9 cellular contexts compared by ENCODE assay signal in the genomic region with DNA sequence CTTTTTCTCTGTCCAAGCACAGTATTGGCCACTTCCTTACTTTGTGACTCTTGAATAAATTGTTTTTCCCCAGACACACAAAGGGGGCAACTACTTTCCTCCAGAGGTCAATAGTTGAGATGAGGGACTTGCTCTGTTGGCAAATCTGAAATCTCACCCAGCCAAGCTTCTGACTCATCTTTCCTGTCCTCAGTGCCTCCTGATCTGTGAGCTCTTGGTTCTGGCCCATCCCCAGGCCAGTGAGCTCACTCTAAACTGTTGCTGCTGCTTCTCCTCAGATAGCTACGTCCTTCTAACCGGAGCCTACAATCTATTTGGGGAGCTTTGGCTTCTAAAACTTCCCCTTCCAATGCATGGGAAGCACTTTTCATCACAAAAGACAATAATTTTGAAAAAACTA. TPM values are rescaled to one million over a fixed set of nuclear protein-coding genes. Genes with fewer than 3 reads are reported as not detected.
DNase-seq lines count a peak whose midpoint lies in the region; ATAC-seq, FAIRE-seq and TF ChIP-seq lines count a peak whose summit lies in the region.
"Had no signal": no experiment of that assay in that cellular context is flagged by ENCODE, and none has a peak within 500 bp of the region (broad histone marks: within the 10 kb centered on the region; RNA-seq: fewer than 3 reads in every experiment).

No MANE protein-coding gene starts in this region.

- TF ChIP-seq CTCF in AG09319 (IDR thresholded peaks at IDR 0.05; ENCODE audit: low read depth, low read length), result no peak
- TF ChIP-seq CTCF in WTC11 (IDR thresholded peaks at IDR 0.05), result no peak
- TF ChIP-seq CTCF in prostate gland (IDR thresholded peaks at IDR 0.05), result no peak

- peaks cover 10% of the 10 kb centered on the region for H3K9me3 Mint-ChIP-seq in WTC11

- no peaks in the 10 kb centered on the region for H3K27me3 ChIP-seq in MG63
- no peaks in the 10 kb centered on the region for H3K27me3 ChIP-seq in prostate gland (replicated peaks; ENCODE audit: insufficient read depth)
- H3K27me3 ChIP-seq: neutrophil had no signal

- CTCF ChIA-PET in WTC11 (lab: Charles Lee), result interaction anchor here (0.6 to 1.0 kb wide), 2 partner anchors 9 to 74 kb away, joined by 3 to 4 read pairs; no protein-coding TSS in a partner anchor

- 59% methylated on average over 2 of the region's 2 CpGs for WGBS in prostate gland

- ATAC-seq in WTC11, result no peak
- no peak for ATAC-seq in GM19395 (IDR thresholded peaks at IDR 0.05; ENCODE audit: unreplicated experiment)

- H3K27me3 Mint-ChIP-seq in WTC11 (ENCODE audit: low read depth), result no peaks in the 10 kb centered on the region

- 0 out of 2 replicates have a peak, but pooled peaks cover 2% of the 10 kb centered on the region for H3K9me3 ChIP-seq in MG63
- no peaks in the 10 kb centered on the region for H3K9me3 ChIP-seq in prostate gland
- H3K9me3 ChIP-seq: neutrophil had no signal

- FAIRE-seq in GM19239 (lab: Jason Lieb, UNC), result no peak

- TF ChIP-seq POLR2A in prostate gland (IDR thresholded peaks at IDR 0.05), result no peak

- H3K4me1 ChIP-seq in prostate gland (replicated peaks), result no peaks in the 10 kb centered on the region

- H3K4me3 ChIP-seq in MG63, result no peak overlapping the region
- H3K4me3 ChIP-seq in prostate gland, result no peak overlapping the region

- no peak overlapping the region for H3K4me3 Mint-ChIP-seq in WTC11

- POLR2A ChIA-PET in WTC11 (lab: Charles Lee), result no interaction called here

- intact Hi-C loops in prostate gland (cut with DNase I), result no loop called here

- no peaks in the 10 kb centered on the region for H3K36me3 Mint-ChIP-seq in WTC11

- H3K27ac ChIP-seq in prostate gland, result no peak overlapping the region
- H3K27ac ChIP-seq: neutrophil had no signal

- no peak overlapping the region for H3K27ac Mint-ChIP-seq in WTC11

- no peaks in the 10 kb centered on the region for H3K4me1 Mint-ChIP-seq in WTC11

- DNase-seq in AG09319 (ENCODE audit: extremely low read depth, low read depth) (peak; percentile 48), MG63 (peak; percentile 98), dermis microvascular lymphatic vessel endothelial cell (ENCODE audit: low read depth in 2 of 2) (peak; percentile 61 to 89), lung microvascular endothelial cell (ENCODE audit: low read depth in 2 of 2) (peak; percentile 84 to 95), WTC11 (ENCODE audit: low spot score) (no peak), prostate gland (ENCODE audit: low spot score) (no peak), GM19239 (ENCODE audit: insufficient read length, low spot score) (no peak)

- H3K36me3 ChIP-seq in MG63 (no peaks in the 10 kb centered on the region), prostate gland (no peaks in the 10 kb centered on the region)
- H3K36me3 ChIP-seq: neutrophil had no signal

TF ChIP-seq in WTC11, 78 proteins besides CTCF, POLR2A, EP300 and RAD21 (continues in another document):
- TF ChIP-seq, protein P1, sequence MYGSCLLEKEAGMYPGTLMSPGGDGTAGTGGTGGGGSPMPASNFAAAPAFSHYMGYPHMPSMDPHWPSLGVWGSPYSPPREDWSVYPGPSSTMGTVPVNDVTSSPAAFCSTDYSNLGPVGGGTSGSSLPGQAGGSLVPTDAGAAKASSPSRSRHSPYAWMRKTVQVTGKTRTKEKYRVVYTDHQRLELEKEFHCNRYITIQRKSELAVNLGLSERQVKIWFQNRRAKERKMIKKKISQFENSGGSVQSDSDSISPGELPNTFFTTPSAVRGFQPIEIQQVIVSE (CRISPR knock-in tag; IDR thresholded peaks at IDR 0.05; ENCODE audit: borderline replicate concordance), result no peak
- no peak for TF ChIP-seq FOXJ3 (CRISPR knock-in tag; IDR thresholded peaks at IDR 0.05; ENCODE audit: borderline replicate concordance)
- TF ChIP-seq, protein P2, sequence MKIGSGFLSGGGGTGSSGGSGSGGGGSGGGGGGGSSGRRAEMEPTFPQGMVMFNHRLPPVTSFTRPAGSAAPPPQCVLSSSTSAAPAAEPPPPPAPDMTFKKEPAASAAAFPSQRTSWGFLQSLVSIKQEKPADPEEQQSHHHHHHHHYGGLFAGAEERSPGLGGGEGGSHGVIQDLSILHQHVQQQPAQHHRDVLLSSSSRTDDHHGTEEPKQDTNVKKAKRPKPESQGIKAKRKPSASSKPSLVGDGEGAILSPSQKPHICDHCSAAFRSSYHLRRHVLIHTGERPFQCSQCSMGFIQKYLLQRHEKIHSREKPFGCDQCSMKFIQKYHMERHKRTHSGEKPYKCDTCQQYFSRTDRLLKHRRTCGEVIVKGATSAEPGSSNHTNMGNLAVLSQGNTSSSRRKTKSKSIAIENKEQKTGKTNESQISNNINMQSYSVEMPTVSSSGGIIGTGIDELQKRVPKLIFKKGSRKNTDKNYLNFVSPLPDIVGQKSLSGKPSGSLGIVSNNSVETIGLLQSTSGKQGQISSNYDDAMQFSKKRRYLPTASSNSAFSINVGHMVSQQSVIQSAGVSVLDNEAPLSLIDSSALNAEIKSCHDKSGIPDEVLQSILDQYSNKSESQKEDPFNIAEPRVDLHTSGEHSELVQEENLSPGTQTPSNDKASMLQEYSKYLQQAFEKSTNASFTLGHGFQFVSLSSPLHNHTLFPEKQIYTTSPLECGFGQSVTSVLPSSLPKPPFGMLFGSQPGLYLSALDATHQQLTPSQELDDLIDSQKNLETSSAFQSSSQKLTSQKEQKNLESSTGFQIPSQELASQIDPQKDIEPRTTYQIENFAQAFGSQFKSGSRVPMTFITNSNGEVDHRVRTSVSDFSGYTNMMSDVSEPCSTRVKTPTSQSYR (CRISPR knock-in tag; IDR thresholded peaks at IDR 0.05), result no peak
- no peak for TF ChIP-seq OVOL2 (CRISPR knock-in tag; IDR thresholded peaks at IDR 0.05; ENCODE audit: borderline replicate concordance)
- TF ChIP-seq FOXK1 (CRISPR knock-in tag; IDR thresholded peaks at IDR 0.05), result no peak
- no peak for TF ChIP-seq ELF4 (CRISPR knock-in tag; IDR thresholded peaks at IDR 0.05; ENCODE audit: low read depth)
- no peak for TF ChIP-seq ZNF396 (CRISPR knock-in tag; IDR thresholded peaks at IDR 0.05; ENCODE audit: borderline replicate concordance)
- no peak for TF ChIP-seq ETV6 (CRISPR knock-in tag; IDR thresholded peaks at IDR 0.05)
- no peak for TF ChIP-seq ZNF138 (CRISPR knock-in tag; conservative IDR thresholded peaks at IDR 0.05)
- no peak for TF ChIP-seq ZNF219 (CRISPR knock-in tag; IDR thresholded peaks at IDR 0.05; ENCODE audit: borderline replicate concordance)
- TF ChIP-seq ZNF671 (CRISPR knock-in tag; IDR thresholded peaks at IDR 0.05), result no peak
- TF ChIP-seq, protein P3, sequence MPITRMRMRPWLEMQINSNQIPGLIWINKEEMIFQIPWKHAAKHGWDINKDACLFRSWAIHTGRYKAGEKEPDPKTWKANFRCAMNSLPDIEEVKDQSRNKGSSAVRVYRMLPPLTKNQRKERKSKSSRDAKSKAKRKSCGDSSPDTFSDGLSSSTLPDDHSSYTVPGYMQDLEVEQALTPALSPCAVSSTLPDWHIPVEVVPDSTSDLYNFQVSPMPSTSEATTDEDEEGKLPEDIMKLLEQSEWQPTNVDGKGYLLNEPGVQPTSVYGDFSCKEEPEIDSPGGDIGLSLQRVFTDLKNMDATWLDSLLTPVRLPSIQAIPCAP (CRISPR knock-in tag; IDR thresholded peaks at IDR 0.05), result no peak
- no peak for TF ChIP-seq GRHL2 (CRISPR knock-in tag; IDR thresholded peaks at IDR 0.05; ENCODE audit: insufficient replicate concordance, severe bottlenecking)
- no peak for TF ChIP-seq KAT7 (CRISPR knock-in tag; IDR thresholded peaks at IDR 0.05; ENCODE audit: borderline replicate concordance)
- no peak for TF ChIP-seq ZNF263 (CRISPR knock-in tag; IDR thresholded peaks at IDR 0.05; ENCODE audit: low read depth)
- no peak for TF ChIP-seq STAT6 (CRISPR knock-in tag; conservative IDR thresholded peaks at IDR 0.05; ENCODE audit: low read depth)
- no peak for TF ChIP-seq MXD4 (CRISPR knock-in tag; IDR thresholded peaks at IDR 0.05; ENCODE audit: borderline replicate concordance)
- no peak for TF ChIP-seq NFYB (CRISPR knock-in tag; conservative IDR thresholded peaks at IDR 0.05; ENCODE audit: low read depth)
- TF ChIP-seq, protein P4, sequence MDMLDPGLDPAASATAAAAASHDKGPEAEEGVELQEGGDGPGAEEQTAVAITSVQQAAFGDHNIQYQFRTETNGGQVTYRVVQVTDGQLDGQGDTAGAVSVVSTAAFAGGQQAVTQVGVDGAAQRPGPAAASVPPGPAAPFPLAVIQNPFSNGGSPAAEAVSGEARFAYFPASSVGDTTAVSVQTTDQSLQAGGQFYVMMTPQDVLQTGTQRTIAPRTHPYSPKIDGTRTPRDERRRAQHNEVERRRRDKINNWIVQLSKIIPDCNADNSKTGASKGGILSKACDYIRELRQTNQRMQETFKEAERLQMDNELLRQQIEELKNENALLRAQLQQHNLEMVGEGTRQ (CRISPR knock-in tag; IDR thresholded peaks at IDR 0.05), result no peak

RNA-seq across cellular contexts. Expression of gene NMD3, which starts 50.0 kb away (rescaled TPM):
- total RNA-seq in MG63 (2014; rRNA removed; shearing (Covaris generic); ENCODE audit: low replicate concordance), result 52.0 and 72.4 TPM in 2 replicates
- total RNA-seq in dermis microvascular lymphatic vessel endothelial cell, result 88.2 and 89.9 TPM in 2 replicates
- total RNA-seq in lung microvascular endothelial cell, result 57.3 and 65.7 TPM in 2 replicates
- 53.3 to 56.3 TPM (median 54.5 TPM) in 3 replicates for total RNA-seq in WTC11 (2021)
- total RNA-seq in prostate gland, result 10 to 100 TPM; 29.5 to 52.0 TPM

Comparison
In these comparisons a context has a peak if more than half of its experiments do, and no peak if none do; other contexts are left out.
1. DNase-seq: peak in AG09319 (single experiment), MG63 (single experiment), dermis microvascular lymphatic vessel endothelial cell (2 of 2) and lung microvascular endothelial cell (2 of 2); none in WTC11 (single experiment), prostate gland (single experiment) and GM19239 (single experiment).